Comparison of ENCODE assay signal across 21 cellular contexts in genomic region chr16:78211951-78212350, GRCh38.
DNase-seq lines count a peak whose midpoint lies in the region; ATAC-seq and TF ChIP-seq lines count a peak whose summit lies in the region.
"Had no signal": no experiment of that assay in that cellular context is flagged by ENCODE, and none has a peak within 500 bp of the region (broad histone marks: within the 10 kb centered on the region; RNA-seq: fewer than 3 reads in every experiment).

No MANE protein-coding gene starts in this region.

- H3K9me3 ChIP-seq in Caco-2 (no peaks in the 10 kb centered on the region), neural progenitor cell (ENCODE audit: low read depth) (no peaks in the 10 kb centered on the region)
- H3K9me3 ChIP-seq: suprapubic skin had no signal

- H4K20me1 ChIP-seq in neural progenitor cell (ENCODE audit: low read depth) = no peaks in the 10 kb centered on the region

- POLR2A ChIA-PET in Caco-2 (lab: Charles Lee) = interaction anchor here (0.6 to 1.3 kb wide), 5 partner anchors 12 to 289 kb away, joined by 3 to 7 read pairs (median 6); no protein-coding TSS in a partner anchor

- H3K27ac Mint-ChIP-seq in Caco-2 (ENCODE audit: unreplicated experiment) (peak overlapping the region; percentile 92), neural progenitor cell (peak overlapping the region; percentile 72)
- H3K27ac Mint-ChIP-seq: activated T-helper 1 cell treated with anti-CD3 and anti-CD28 coated beads, Interleukin-12 subunit alpha, Interleukin-12 subunit beta, Interleukin-2, Interleukin-4 antibody, amounts not matched to agents 30 ng/mL and 10 ng/mL and 1 ng/mL, durations not matched to agents 14 hours and 24 hours and 36 hours; CD14-positive monocyte; dendritic cell treated with granulocyte-macrophage colony-stimulating factor and Interleukin-4, amounts not matched to agents 40 ng/mL and 50 ng/mL, for 4 days; immature natural killer cell; natural killer cell; T-helper 1 cell treated with Interleukin-12 subunit alpha and Interleukin-12 subunit beta and Interleukin-4 antibody, amounts not matched to agents 30 μg/mL and 1 μg/mL, for 36 hours had no signal

- intact Hi-C loops in Caco-2 (cut with micrococcal nuclease; ENCODE audit: unreplicated experiment) (loop anchor here (1.0 to 5.0 kb wide), 4 partner anchors 12 to 80 kb away; no protein-coding TSS in a partner anchor), head of caudate nucleus (cut with DNase I) (no loop called here)

- no peak overlapping the region for H3K9ac ChIP-seq in neural progenitor cell

- DNase-seq in Caco-2 (peak; percentile 88 to 89), NCI-H748 (lab: John Stamatoyannopoulos, UW; ENCODE audit: unreplicated experiment) (peak; percentile 58), epithelial cell of prostate (ENCODE audit: low read depth, low spot score) (peak; percentile 70), neural progenitor cell (ENCODE audit: low spot score) (no peak), NCI-H524 (lab: John Stamatoyannopoulos, UW) (no peak), head of caudate nucleus (no peak)
- DNase-seq in activated CD4-positive, alpha-beta T cell treated with anti-CD3 and anti-CD28 coated beads for 48 hours = no peak
- DNase-seq: DMS79, erythroblast, immature natural killer cell, mesenchymal stem cell, MM.1S, natural killer cell, NCI-H1694, SHP77 treated with DMSO at 0.1 percent for 48 hours had no signal

- H3K4me1 ChIP-seq in Caco-2 = peaks cover 35% of the 10 kb centered on the region
- peaks cover 3% of the 10 kb centered on the region for H3K4me1 ChIP-seq in neural progenitor cell

- H3K27me3 ChIP-seq in Caco-2 (replicated peaks; ENCODE audit: control insufficient read depth, insufficient read depth, low read length) (no peaks in the 10 kb centered on the region), neural progenitor cell (no peaks in the 10 kb centered on the region)
- H3K27me3 ChIP-seq: suprapubic skin had no signal

- H3K36me3 ChIP-seq in Caco-2 (ENCODE audit: control insufficient read depth, insufficient read depth, low read length) (no peaks in the 10 kb centered on the region), neural progenitor cell (no peaks in the 10 kb centered on the region)
- H3K36me3 ChIP-seq: suprapubic skin had no signal

- CTCF ChIA-PET in Caco-2 (lab: Charles Lee) = interaction anchor here (0.6 to 1.2 kb wide), 4 partner anchors 12 to 78 kb away, joined by 4 to 6 read pairs (median 4); no protein-coding TSS in a partner anchor

- H3K27ac ChIP-seq in epithelial cell of prostate (peak overlapping the region; percentile 83), neural progenitor cell (no peak overlapping the region)
- H3K27ac ChIP-seq: suprapubic skin had no signal

- H3K4me3 ChIP-seq in Caco-2 (ENCODE audit: low read depth, low read length) (no peak overlapping the region), neural progenitor cell (no peak overlapping the region)
- H3K4me3 ChIP-seq: suprapubic skin had no signal

- H3K27me3 Mint-ChIP-seq in Caco-2 (ENCODE audit: insufficient read depth, unreplicated experiment) = no peaks in the 10 kb centered on the region
- H3K27me3 Mint-ChIP-seq in neural progenitor cell (ENCODE audit: insufficient read depth, low read depth) = peaks cover under 1% of the 10 kb centered on the region
- H3K27me3 Mint-ChIP-seq: dendritic cell treated with granulocyte-macrophage colony-stimulating factor and Interleukin-4, amounts not matched to agents 40 ng/mL and 50 ng/mL, for 4 days had no signal

- BruUV-seq in Caco-2 (replicated peaks; lab: Mats Ljungman, UMichigan) = no TSS peak

- H3K9me3 Mint-ChIP-seq in Caco-2 (ENCODE audit: unreplicated experiment) = no peaks in the 10 kb centered on the region
- H3K9me3 Mint-ChIP-seq in neural progenitor cell = no peaks in the 10 kb centered on the region
- H3K9me3 Mint-ChIP-seq: activated T-helper 1 cell treated with anti-CD3 and anti-CD28 coated beads, Interleukin-12 subunit alpha, Interleukin-12 subunit beta, Interleukin-2, Interleukin-4 antibody, amounts not matched to agents 30 ng/mL and 10 ng/mL and 1 ng/mL, durations not matched to agents 14 hours and 24 hours and 36 hours; dendritic cell treated with granulocyte-macrophage colony-stimulating factor and Interleukin-4, amounts not matched to agents 40 ng/mL and 50 ng/mL, for 4 days; immature natural killer cell; natural killer cell; T-helper 1 cell treated with Interleukin-12 subunit alpha and Interleukin-12 subunit beta and Interleukin-4 antibody, amounts not matched to agents 30 μg/mL and 1 μg/mL, for 36 hours had no signal

- H3F3A ChIP-seq in neural progenitor cell (ENCODE audit: low read depth) = peaks cover 3% of the 10 kb centered on the region

- H3K4me2 ChIP-seq in neural progenitor cell = no peak overlapping the region

- no peak for ATAC-seq in HG03135 (IDR thresholded peaks at IDR 0.05; ENCODE audit: unreplicated experiment)
- ATAC-seq: natural killer cell had no signal

- H3K79me2 ChIP-seq in neural progenitor cell (ENCODE audit: low read depth) = no peaks in the 10 kb centered on the region

- H3K36me3 Mint-ChIP-seq in Caco-2 (ENCODE audit: insufficient read depth, unreplicated experiment) (peaks cover 15% of the 10 kb centered on the region), neural progenitor cell (no peaks in the 10 kb centered on the region)
- H3K36me3 Mint-ChIP-seq: CD14-positive monocyte, immature natural killer cell, natural killer cell had no signal

- H3K4me3 Mint-ChIP-seq in Caco-2 (ENCODE audit: unreplicated experiment) (peak overlapping the region; percentile 46), neural progenitor cell (no peak overlapping the region)
- H3K4me3 Mint-ChIP-seq: activated T-helper 1 cell treated with anti-CD3 and anti-CD28 coated beads, Interleukin-12 subunit alpha, Interleukin-12 subunit beta, Interleukin-2, Interleukin-4 antibody, amounts not matched to agents 30 ng/mL and 10 ng/mL and 1 ng/mL, durations not matched to agents 14 hours and 24 hours and 36 hours; CD14-positive monocyte; dendritic cell treated with granulocyte-macrophage colony-stimulating factor and Interleukin-4, amounts not matched to agents 40 ng/mL and 50 ng/mL, for 4 days; immature natural killer cell; natural killer cell; T-helper 1 cell treated with Interleukin-12 subunit alpha and Interleukin-12 subunit beta and Interleukin-4 antibody, amounts not matched to agents 30 μg/mL and 1 μg/mL, for 36 hours had no signal

- TF ChIP-seq CTCF in Caco-2 (IDR thresholded peaks at IDR 0.05; ENCODE audit: insufficient read depth in 1 of 2, low read depth in 1 of 2, low read length in 1 of 2, severe bottlenecking in 1 of 2, unreplicated experiment in 1 of 2) (no peak), neural progenitor cell (IDR thresholded peaks at IDR 0.05) (no peak)

- no peak overlapping the region for H2AFZ ChIP-seq in neural progenitor cell (replicated peaks)

- H3K4me1 Mint-ChIP-seq in Caco-2 (ENCODE audit: low read depth, unreplicated experiment) = peaks cover 37% of the 10 kb centered on the region
- peaks cover 6% of the 10 kb centered on the region for H3K4me1 Mint-ChIP-seq in neural progenitor cell
- H3K4me1 Mint-ChIP-seq: CD14-positive monocyte, immature natural killer cell, natural killer cell had no signal

Comparison
In these comparisons a context has a peak if more than half of its experiments do, and no peak if none do; other contexts are left out.
1. DNase-seq: peak in Caco-2 (2 of 2), NCI-H748 (single experiment) and epithelial cell of prostate (single experiment); none in neural progenitor cell (single experiment), NCI-H524 (0 of 2), head of caudate nucleus (0 of 42) and activated CD4-positive, alpha-beta T cell treated with anti-CD3 and anti-CD28 coated beads for 48 hours (single experiment).